ENCODE assay signal across 8 cellular contexts in the genomic region with DNA sequence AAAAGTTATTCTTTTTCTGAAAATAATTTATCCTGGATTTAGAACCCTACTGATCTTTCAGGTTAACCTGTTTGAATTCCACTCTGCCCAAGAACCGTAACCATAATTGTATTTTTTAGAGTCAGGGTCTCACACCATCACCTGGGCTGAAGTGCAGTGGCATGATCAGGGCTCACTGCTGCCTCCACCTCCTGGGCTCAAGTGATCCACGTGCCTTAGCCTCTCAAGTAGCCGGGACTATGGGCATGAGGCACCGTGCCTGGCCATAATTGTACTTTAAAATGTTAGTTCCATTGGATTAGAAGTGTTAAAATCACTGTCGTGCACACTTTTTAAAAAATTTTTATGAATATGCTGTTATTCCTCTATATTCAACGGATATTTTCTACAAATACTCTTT. TPM values are rescaled to one million over a fixed set of nuclear protein-coding genes. Genes with fewer than 3 reads are reported as not detected.
DNase-seq lines count a peak whose midpoint lies in the region; ATAC-seq, FAIRE-seq and TF ChIP-seq lines count a peak whose summit lies in the region.

No MANE protein-coding gene starts in this region.

- H3K27me3 ChIP-seq in esophagus muscularis mucosa (no peaks in the 10 kb centered on the region), psoas muscle (ENCODE audit: insufficient read depth in 3 of 3, low read length in 2 of 3) (no peaks in the 10 kb centered on the region)

- H2AFZ ChIP-seq in OCI-LY7 (ENCODE audit: low read length), result peak overlapping the region; percentile 88; the same call in 1 of the 2 replicates

- POLR2A ChIA-PET in OCI-LY7 (lab: Charles Lee), result interaction anchor here (0.6 to 4.9 kb wide), 3 partner anchors 11 to 24 kb away, joined by 3 to 43 read pairs (median 6); no protein-coding TSS in a partner anchor

- no peaks in the 10 kb centered on the region for H4K20me1 ChIP-seq in OCI-LY7 (ENCODE audit: insufficient read depth, low read length)

- H3K9me2 ChIP-seq in OCI-LY7 (ENCODE audit: insufficient read depth, low read length), result no peaks in the 10 kb centered on the region

- H3K4me1 ChIP-seq in OCI-LY7 (ENCODE audit: insufficient read depth, low read length, poor library complexity, severe bottlenecking), result peaks cover 17% of the 10 kb centered on the region
- H3K4me1 ChIP-seq in esophagus muscularis mucosa, result peaks cover 21 to 42% (median 39%) of the 10 kb centered on the region in 4 donors
- H3K4me1 ChIP-seq in psoas muscle, result peaks cover 33% of the 10 kb centered on the region

- ATAC-seq in psoas muscle (peak in 1 of 4 donors; percentile 30), GM19035 (IDR thresholded peaks at IDR 0.05; ENCODE audit: unreplicated experiment) (no peak)

- H3K4me2 ChIP-seq in OCI-LY7 (ENCODE audit: low read length), result peak overlapping the region; percentile 82

- no peaks in the 10 kb centered on the region for H3K9me3 ChIP-seq in OCI-LY7 (ENCODE audit: low read length)
- no peaks in the 10 kb centered on the region for H3K9me3 ChIP-seq in esophagus muscularis mucosa
- H3K9me3 ChIP-seq in psoas muscle, result no peaks in the 10 kb centered on the region

- H3K36me3 ChIP-seq in OCI-LY7 (ENCODE audit: insufficient read depth, low read length) (no peaks in the 10 kb centered on the region), esophagus muscularis mucosa (peaks cover 0 to 7% (median 3%) of the 10 kb centered on the region in 4 donors), psoas muscle (ENCODE audit: insufficient read depth in 1 of 2, low read depth in 1 of 2) (no peaks in the 10 kb centered on the region)

- no peak for TF ChIP-seq POLR2A in GM12891 (IDR thresholded peaks at IDR 0.05; ENCODE audit: low read depth, low read length)
- TF ChIP-seq POLR2A in esophagus muscularis mucosa (IDR thresholded peaks at IDR 0.05; ENCODE audit: low read depth), result no peak

- H3K27ac ChIP-seq in OCI-LY7 (ENCODE audit: low read depth, low read length, poor library complexity, severe bottlenecking), result no peak overlapping the region
- peak overlapping the region in 3 of 4 donors; percentile 91 to 96 (median 95) for H3K27ac ChIP-seq in esophagus muscularis mucosa (replicated peaks in 1 of 4)
- H3K27ac ChIP-seq in psoas muscle, result peak overlapping the region; percentile 92

- no peak for TF ChIP-seq EP300 in esophagus muscularis mucosa (IDR thresholded peaks at IDR 0.05)

- 86% methylated on average over 6 of the region's 6 CpGs for WGBS in esophagus muscularis mucosa
- WGBS in psoas muscle, 3 donors, result 52 to 61% (median 56%) methylated on average over 6 of the region's 6 CpGs

- TF ChIP-seq CTCF in OCI-LY7 (conservative IDR thresholded peaks at IDR 0.05; ENCODE audit: low read length), result peak; percentile 33; the same call in 1 of the 2 replicates
- no peak for TF ChIP-seq CTCF in esophagus muscularis mucosa (IDR thresholded peaks at IDR 0.05)
- TF ChIP-seq CTCF in psoas muscle (IDR thresholded peaks at IDR 0.05), result no peak

- H3K79me2 ChIP-seq in OCI-LY7 (ENCODE audit: insufficient read depth, low read depth, low read length), result no peaks in the 10 kb centered on the region; the same call in 1 of the 2 replicates

- CTCF ChIA-PET in OCI-LY7 (lab: Charles Lee; ENCODE audit: unreplicated experiment), result no interaction called here

- DNase-seq in GM12891 (ENCODE audit: insufficient read length, low spot score) (no peak), OCI-LY7 (ENCODE audit: low spot score) (peak; percentile 21), esophagus muscularis mucosa (ENCODE audit: extremely low spot score) (no peak), psoas muscle (no peak), T-helper 9 cell (no peak), NCI-H2171 (lab: John Stamatoyannopoulos, UW) (no peak), RCC 7860 (ENCODE audit: low spot score) (no peak)

- H3K4me3 ChIP-seq in OCI-LY7 (ENCODE audit: low read depth, low read length, poor library complexity, severe bottlenecking) (peak overlapping the region; percentile 82), esophagus muscularis mucosa (peak overlapping the region; percentile 80 to 99 (median 87)), psoas muscle (peak overlapping the region; percentile 84)

- intact Hi-C loops in OCI-LY7 (cut with micrococcal nuclease; ENCODE audit: unreplicated experiment), result loop anchor here (1.0 to 5.0 kb wide), 3 partner anchors 12 to 135 kb away; a partner anchor contains a TSS
- intact Hi-C loops in esophagus muscularis mucosa (cut with DNase I), result loop anchor here (10.0 kb wide), 1 partner anchor 502 kb away; no protein-coding TSS in a partner anchor
- intact Hi-C loops in psoas muscle (cut with DNase I), result loop anchor here (5.0 to 10.0 kb wide), 6 partner anchors 35 to 335 kb away; a partner anchor contains a TSS

- peak; percentile 9 for FAIRE-seq in GM12891 (lab: Jason Lieb, UNC)
- FAIRE-seq in RCC 7860 (lab: Jason Lieb, UNC), result no peak

- BruUV-seq in OCI-LY7 (replicated peaks; lab: Mats Ljungman, UMichigan), result no TSS peak

TF ChIP-seq in GM12891, 5 proteins besides CTCF, POLR2A, EP300 and RAD21:
- TF ChIP-seq TAF1 (IDR thresholded peaks at IDR 0.05; ENCODE audit: low read depth, low read length) (no peak), PAX5 (IDR thresholded peaks at IDR 0.05; ENCODE audit: insufficient read depth, low read length, severe bottlenecking) (no peak), POU2F2 (IDR thresholded peaks at IDR 0.05; ENCODE audit: low read depth, low read length) (no peak), SPI1 (IDR thresholded peaks at IDR 0.05; ENCODE audit: low read depth, low read length) (no peak), POLR2AphosphoS5 (IDR thresholded peaks at IDR 0.05; ENCODE audit: low read depth, low read length) (no peak)

RNA-seq across cellular contexts. Expression of a gene that starts 1.0 kb away (rescaled TPM):
- polyA plus RNA-seq in GM12891 (2012; ENCODE audit: low read depth, missing spikeins), result 5.7 TPM
- 5.6 and 10.5 TPM in 2 replicates for total RNA-seq in OCI-LY7 (2014; rRNA removed; shearing (Covaris generic))
- 15.4 and 21.8 TPM in 2 replicates for total RNA-seq in OCI-LY7 (2022)
- total RNA-seq in esophagus muscularis mucosa, result 10 to 100 TPM; 27.4 to 32.3 (median 30.2) TPM
- 10 to 100 TPM; 22.1 to 52.3 (median 37.1) TPM for total RNA-seq in psoas muscle
- 10 to 100 TPM; 15.0 to 42.9 (median 16.9) TPM for polyA plus RNA-seq in psoas muscle
